In genomic region chr1:85576642-85577420, GRCh38 we compare ENCODE assay signal across 8 cellular contexts. TPM values are rescaled to one million over a fixed set of nuclear protein-coding genes. Genes with fewer than 3 reads are reported as not detected.
DNase-seq lines count a peak whose midpoint lies in the region; ATAC-seq, FAIRE-seq and TF ChIP-seq lines count a peak whose summit lies in the region.

No MANE protein-coding gene starts in this region.

- H3K9me1 ChIP-seq in endothelial cell of umbilical vein (replicated peaks; ENCODE audit: control insufficient read depth, extremely low read depth, insufficient read depth, low read length) = no peaks in the 10 kb centered on the region

- BruUV-seq in endothelial cell of umbilical vein (replicated peaks; lab: Mats Ljungman, UMichigan) = no TSS peak

- TF ChIP-seq POLR2A in endothelial cell of umbilical vein (IDR thresholded peaks at IDR 0.05; ENCODE audit: low read depth, low read length) = peak; percentile 17

- H3K4me3 Mint-ChIP-seq in activated CD4-positive, alpha-beta T cell treated with anti-CD3 and anti-CD28 coated beads, Interleukin-2, amount 10 ng/mL, durations not matched to agents 24 days and 14 days = peak overlapping the region; percentile 79
- peak overlapping the region; percentile 89 for H3K4me3 Mint-ChIP-seq in GM23338

- peak overlapping the region; percentile 81 for H3K4me3 ChIP-seq in GM23338
- H3K4me3 ChIP-seq in KMS-11 (IDR thresholded peaks at IDR 0.05; ENCODE audit: insufficient read depth, low read depth, low read length) = peak overlapping the region; percentile 55
- H3K4me3 ChIP-seq in endothelial cell of umbilical vein (replicated peaks in 1 of 3; ENCODE audit: insufficient read depth in 1 of 3, low read depth in 1 of 3, low read length in 3 of 3) = peak overlapping the region; percentile 67 to 93 (median 80)

- peaks cover 12% of the 10 kb centered on the region for H3K79me2 ChIP-seq in GM23338 (replicated peaks; ENCODE audit: insufficient read depth)
- H3K79me2 ChIP-seq in KMS-11 (ENCODE audit: insufficient read depth, low read depth) = no peaks in the 10 kb centered on the region
- H3K79me2 ChIP-seq in endothelial cell of umbilical vein (ENCODE audit: control insufficient read depth, insufficient read depth, low read length) = peaks cover 71% of the 10 kb centered on the region

- DNase-seq in activated CD4-positive, alpha-beta T cell treated with anti-CD3 and anti-CD28 coated beads, Interleukin-2, amount 10 ng/mL, durations not matched to agents 24 days and 14 days = peak; percentile 90
- DNase-seq in activated CD4-positive, alpha-beta T cell treated with anti-CD3 and anti-CD28 coated beads, Interleukin-2, amount 50 U/mL, for 4 hours = no peak
- DNase-seq in GM23338 (ENCODE audit: low spot score) = peak; percentile 95
- peak; percentile 63 for DNase-seq in UCSD-AML1 (lab: John Stamatoyannopoulos, UW; ENCODE audit: unreplicated experiment)
- DNase-seq in endothelial cell of umbilical vein (ENCODE audit: low read depth, low spot score) = peak; percentile 87
- DNase-seq in mesenteric fat pad (ENCODE audit: low spot score) = peak; percentile 94
- peak in 32 of 49 donors; percentile 17 to 67 (median 44) for DNase-seq in substantia nigra (lab: John Stamatoyannopoulos, UW)

- CTCF ChIA-PET in endothelial cell of umbilical vein (lab: Charles Lee) = interaction anchor here (0.6 to 1.5 kb wide), 10 partner anchors 8 to 278 kb away, joined by 3 to 10 read pairs (median 4); partner anchors contain the start of gene DDAH1

- H3K9ac ChIP-seq in KMS-11 = peak overlapping the region; percentile 53; the same call in 1 of the 2 replicates
- peak overlapping the region; percentile 100 for H3K9ac ChIP-seq in endothelial cell of umbilical vein (replicated peaks; ENCODE audit: extremely low read depth, insufficient read depth, low read length)

- no peaks in the 10 kb centered on the region for H3K9me2 ChIP-seq in GM23338 (ENCODE audit: insufficient read depth)

- POLR2A ChIA-PET in endothelial cell of umbilical vein (lab: Charles Lee) = interaction anchor here (0.7 to 6.1 kb wide), 8 partner anchors 8 to 268 kb away, joined by 3 to 41 read pairs (median 6); partner anchors contain the start of gene DDAH1

- peak; percentile 41 for ATAC-seq in GM23338

- H3F3A ChIP-seq in GM23338 (replicated peaks; ENCODE audit: low read depth) = peaks cover 13% of the 10 kb centered on the region; the same call in 1 of the 2 replicates

- no peak overlapping the region for H3K27ac Mint-ChIP-seq in activated CD4-positive, alpha-beta T cell treated with anti-CD3 and anti-CD28 coated beads, Interleukin-2, amount 10 ng/mL, durations not matched to agents 24 days and 14 days
- no peak overlapping the region for H3K27ac Mint-ChIP-seq in GM23338

- peak overlapping the region; percentile 99 for H3K4me2 ChIP-seq in GM23338
- H3K4me2 ChIP-seq in KMS-11 = peak overlapping the region; percentile 57
- peak overlapping the region; percentile 95 for H3K4me2 ChIP-seq in endothelial cell of umbilical vein (ENCODE audit: insufficient read depth, low read length)

- H3K27me3 ChIP-seq in GM23338 (ENCODE audit: insufficient read depth) = peaks cover 39% of the 10 kb centered on the region
- no peaks in the 10 kb centered on the region for H3K27me3 ChIP-seq in KMS-11 (ENCODE audit: insufficient read depth, low read depth)
- no peaks in the 10 kb centered on the region for H3K27me3 ChIP-seq in endothelial cell of umbilical vein (ENCODE audit: control insufficient read depth in 2 of 2, insufficient read depth in 2 of 2, low read length in 2 of 2)

- H3K27me3 Mint-ChIP-seq in activated CD4-positive, alpha-beta T cell treated with anti-CD3 and anti-CD28 coated beads, Interleukin-2, amount 10 ng/mL, durations not matched to agents 24 days and 14 days = peaks cover 70% of the 10 kb centered on the region
- peaks cover 51% of the 10 kb centered on the region for H3K27me3 Mint-ChIP-seq in GM23338 (ENCODE audit: insufficient read depth, low read depth, poor library complexity)

- no peak overlapping the region; the same call in 1 of the 2 replicates for H3K27ac ChIP-seq in GM23338 (ENCODE audit: low read depth)
- no peak overlapping the region for H3K27ac ChIP-seq in KMS-11
- peak overlapping the region; percentile 98 for H3K27ac ChIP-seq in endothelial cell of umbilical vein (ENCODE audit: insufficient read depth, low read depth, low read length)
- peak overlapping the region; percentile 38 for H3K27ac ChIP-seq in substantia nigra (ENCODE audit: low read depth, low read length, poor library complexity, severe bottlenecking)

- H2AFZ ChIP-seq in GM23338 (peak overlapping the region; percentile 30), KMS-11 (ENCODE audit: low read depth) (peak overlapping the region; percentile 83), endothelial cell of umbilical vein (ENCODE audit: low read depth, low read length) (no peak overlapping the region)

- H3K9me3 ChIP-seq in endothelial cell of umbilical vein (replicated peaks; ENCODE audit: control insufficient read depth, insufficient read depth, low read length) = no peaks in the 10 kb centered on the region

- no peaks in the 10 kb centered on the region for H4K20me1 ChIP-seq in GM23338 (replicated peaks; ENCODE audit: insufficient read depth)
- no peaks in the 10 kb centered on the region for H4K20me1 ChIP-seq in KMS-11 (ENCODE audit: insufficient read depth)
- H4K20me1 ChIP-seq in endothelial cell of umbilical vein (replicated peaks; ENCODE audit: control insufficient read depth, extremely low read depth, insufficient read depth, low read length) = no peaks in the 10 kb centered on the region

- peaks cover 29% of the 10 kb centered on the region for H3K4me1 Mint-ChIP-seq in activated CD4-positive, alpha-beta T cell treated with anti-CD3 and anti-CD28 coated beads, Interleukin-2, amount 10 ng/mL, durations not matched to agents 24 days and 14 days
- peaks cover 36% of the 10 kb centered on the region for H3K4me1 Mint-ChIP-seq in GM23338

- H3K36me3 ChIP-seq in GM23338 (ENCODE audit: insufficient read depth) (peaks cover 3% of the 10 kb centered on the region; the same call in 1 of the 2 replicates), KMS-11 (ENCODE audit: insufficient read depth) (no peaks in the 10 kb centered on the region), endothelial cell of umbilical vein (ENCODE audit: control insufficient read depth in 2 of 2, extremely low read depth in 1 of 2, insufficient read depth in 2 of 2, low read length in 2 of 2) (peaks cover 1 to 6% of the 10 kb centered on the region in 2 experiments)

- H3K36me3 Mint-ChIP-seq in activated CD4-positive, alpha-beta T cell treated with anti-CD3 and anti-CD28 coated beads, Interleukin-2, amount 10 ng/mL, durations not matched to agents 24 days and 14 days (ENCODE audit: low read depth) = no peaks in the 10 kb centered on the region
- H3K36me3 Mint-ChIP-seq in GM23338 (ENCODE audit: low read depth) = peaks cover 9% of the 10 kb centered on the region

- TF ChIP-seq CTCF in GM23338 (conservative IDR thresholded peaks at IDR 0.05; ENCODE audit: low read depth in 2 of 2) = peak; percentile 53 to 69
- TF ChIP-seq CTCF in KMS-11 (conservative IDR thresholded peaks at IDR 0.05; ENCODE audit: low read depth, low read length) = peak; percentile 42; the same call in 1 of the 2 replicates
- peak; percentile 69 to 83 for TF ChIP-seq CTCF in endothelial cell of umbilical vein (IDR thresholded peaks at IDR 0.05; ENCODE audit: extremely low read depth in 1 of 2, insufficient read depth in 1 of 2, low read depth in 1 of 2, low read length in 2 of 2)

- H3K9me3 Mint-ChIP-seq in activated CD4-positive, alpha-beta T cell treated with anti-CD3 and anti-CD28 coated beads, Interleukin-2, amount 10 ng/mL, durations not matched to agents 24 days and 14 days = no peaks in the 10 kb centered on the region
- H3K9me3 Mint-ChIP-seq in GM23338 = peaks cover 8% of the 10 kb centered on the region; the same call in 2 of the 3 replicates

- dilution Hi-C loops in endothelial cell of umbilical vein (cut with MboI; ENCODE audit: extremely low pct_ligation_motif_present, low sequenced_read_pairs) = no loop called here

- intact Hi-C loops in activated CD4-positive, alpha-beta T cell treated with anti-CD3 and anti-CD28 coated beads, Interleukin-2, amount 10 ng/mL, durations not matched to agents 24 days and 14 days (cut with micrococcal nuclease) = loop anchor here (5.0 kb wide), 3 partner anchors 45 to 375 kb away; partner anchors contain the start of gene SYDE2
- intact Hi-C loops in endothelial cell of umbilical vein (cut with micrococcal nuclease) = loop anchor here (1.0 to 2.0 kb wide), 3 partner anchors 113 to 269 kb away; no protein-coding TSS in a partner anchor

- H3K4me1 ChIP-seq in GM23338 (ENCODE audit: insufficient read depth) = peaks cover 20% of the 10 kb centered on the region
- no peaks in the 10 kb centered on the region for H3K4me1 ChIP-seq in KMS-11 (ENCODE audit: low read depth, poor library complexity, severe bottlenecking)
- peaks cover 55% of the 10 kb centered on the region for H3K4me1 ChIP-seq in endothelial cell of umbilical vein (ENCODE audit: control insufficient read depth, extremely low read depth, insufficient read depth, low read length)

- FAIRE-seq in endothelial cell of umbilical vein (lab: Jason Lieb, UNC) = peak; percentile 71

TF ChIP-seq in GM23338, 12 proteins besides CTCF, POLR2A, EP300 and RAD21:
- TF ChIP-seq EZH2 (IDR thresholded peaks at IDR 0.05; ENCODE audit: low read depth, unreplicated experiment) (peak; percentile 39), JUNB (IDR thresholded peaks at IDR 0.05; ENCODE audit: unreplicated experiment) (no peak), CREB1 (CRISPR knock-in tag; IDR thresholded peaks at IDR 0.05; ENCODE audit: low read depth) (peak; percentile 62)

TF ChIP-seq in endothelial cell of umbilical vein, 7 proteins besides CTCF, POLR2A, EP300 and RAD21:
- TF ChIP-seq POLR2AphosphoS5 (IDR thresholded peaks at IDR 0.05; ENCODE audit: insufficient read depth, low read depth, low read length) (peak; percentile 87), MYC (IDR thresholded peaks at IDR 0.05; ENCODE audit: low read depth, low read length) (no peak)
TF ChIP-seq in endothelial cell of umbilical vein: peak in this region for 1.

RNA-seq across cellular contexts. Expression of gene CCN1, which starts 3.7 kb away (rescaled TPM):
- total RNA-seq in activated CD4-positive, alpha-beta T cell treated with anti-CD3 and anti-CD28 coated beads, Interleukin-2, amount 10 ng/mL, durations not matched to agents 24 days and 14 days = 0.14 and 0.21 TPM in 2 replicates
- total RNA-seq in GM23338 (2014; rRNA removed; shearing (Covaris generic)) = 66.5 and 66.6 TPM in 2 replicates
- polyA plus RNA-seq in GM23338 (2016; fragmentation: Nextera tagmentation; extraction: Ambion mirVana) (130 and 132 TPM in 2 replicates), endothelial cell of umbilical vein (462 and 516 TPM in 2 replicates)
- total RNA-seq in endothelial cell of umbilical vein (899 and 1,036 TPM in 2 replicates), mesenteric fat pad (536 TPM)
- polyA plus RNA-seq in endothelial cell of umbilical vein (2011; cell fraction: cytosol; rRNA removed) = 1,025 and 1,084 TPM in 2 replicates
- polyA plus RNA-seq in endothelial cell of umbilical vein (2011; cell fraction: nucleus; rRNA removed) = 1,068 and 1,375 TPM in 2 replicates
- 928 and 992 TPM in 2 replicates for polyA plus RNA-seq in endothelial cell of umbilical vein (2012)
- polyA minus RNA-seq in endothelial cell of umbilical vein = 488 and 545 TPM in 2 replicates
- 28.7 TPM for polyA minus RNA-seq in endothelial cell of umbilical vein (2011; cell fraction: cytosol; rRNA and poly(A)+ RNA removed)
- 275 and 431 TPM in 2 replicates for polyA minus RNA-seq in endothelial cell of umbilical vein (2011; cell fraction: nucleus; rRNA and poly(A)+ RNA removed)

Comparison
In these comparisons a context has a peak if more than half of its experiments do, and no peak if none do; other contexts are left out.
1. DNase-seq: peak in activated CD4-positive, alpha-beta T cell treated with anti-CD3 and anti-CD28 coated beads, Interleukin-2, amount 10 ng/mL, durations not matched to agents 24 days and 14 days (single experiment), GM23338 (single experiment), UCSD-AML1 (single experiment), endothelial cell of umbilical vein (single experiment), mesenteric fat pad (single experiment) and substantia nigra (32 of 49); none in activated CD4-positive, alpha-beta T cell treated with anti-CD3 and anti-CD28 coated beads, Interleukin-2, amount 50 U/mL, for 4 hours (0 of 2).
2. H3K27ac ChIP-seq: peak in endothelial cell of umbilical vein (single experiment) and substantia nigra (single experiment); none in GM23338 (single experiment) and KMS-11 (single experiment).
3. RNA of gene CCN1, which starts 3.7 kb away (total RNA-seq): 899 to 1,036 TPM in endothelial cell of umbilical vein, 536 TPM in mesenteric fat pad (single experiment) and 66.5 to 66.6 TPM in GM23338; 0.14 to 0.21 TPM in activated CD4-positive, alpha-beta T cell treated with anti-CD3 and anti-CD28 coated beads, Interleukin-2, amount 10 ng/mL, durations not matched to agents 24 days and 14 days; every median in the first group is over 10 times any median in the second.
4. Peak in every context shown above with its lines, with median percentiles within 50 percentile points of each other: H3K4me2 ChIP-seq, H3K4me3 ChIP-seq and CTCF ChIP-seq.